In the genomic region with DNA sequence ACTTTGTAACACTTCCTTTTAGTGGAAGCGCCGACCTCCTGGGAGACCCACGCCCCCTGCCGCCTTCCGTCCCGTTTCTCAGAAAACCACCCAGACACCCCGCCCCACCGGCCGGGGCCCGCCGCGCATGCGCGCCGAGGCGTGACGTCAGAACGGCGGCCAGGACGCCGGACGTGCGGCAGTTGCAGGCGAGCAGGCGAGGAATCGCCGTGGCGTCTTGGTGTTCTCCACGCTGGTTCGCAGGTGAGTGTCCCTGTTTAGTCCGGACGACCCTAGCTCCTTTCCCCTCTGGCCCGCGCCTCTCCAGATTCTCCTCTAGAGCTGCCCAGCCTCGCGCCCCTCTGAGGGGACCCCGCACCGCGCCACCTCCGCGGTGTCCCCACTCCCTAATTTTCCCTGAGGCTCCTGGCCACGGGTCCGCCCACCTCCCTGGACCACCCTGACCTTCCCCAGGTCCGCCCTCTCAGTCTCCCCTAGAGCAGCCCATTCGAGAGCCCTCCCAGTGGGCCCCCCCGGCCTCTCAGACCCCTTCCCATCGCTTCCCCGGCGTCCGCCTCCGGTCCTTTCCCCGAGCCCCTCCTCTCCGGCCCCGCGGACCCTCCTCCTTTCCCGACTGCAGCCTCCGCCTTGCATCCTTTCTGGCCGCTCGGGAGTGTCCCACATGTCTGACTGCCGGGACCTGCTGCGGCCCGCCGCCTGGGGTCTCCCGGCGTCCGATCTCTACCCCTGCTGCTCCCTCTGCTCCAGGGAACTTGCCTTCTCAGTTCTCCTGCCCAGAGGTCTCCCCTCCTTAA, we compare ENCODE assay signal across 8 cellular contexts. TPM values are rescaled to one million over a fixed set of nuclear protein-coding genes. Genes with fewer than 3 reads are reported as not detected.
DNase-seq lines count a peak whose midpoint lies in the region; TF ChIP-seq lines count a peak whose summit lies in the region.

A gene with protein sequence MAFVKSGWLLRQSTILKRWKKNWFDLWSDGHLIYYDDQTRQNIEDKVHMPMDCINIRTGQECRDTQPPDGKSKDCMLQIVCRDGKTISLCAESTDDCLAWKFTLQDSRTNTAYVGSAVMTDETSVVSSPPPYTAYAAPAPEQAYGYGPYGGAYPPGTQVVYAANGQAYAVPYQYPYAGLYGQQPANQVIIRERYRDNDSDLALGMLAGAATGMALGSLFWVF (plus strand): TSS at position 181 of the 794 bp plus-strand sequence. CDS start 15,606 bp downstream, outside the sequence.

- no peaks in the 10 kb centered on the region for H3K9me3 Mint-ChIP-seq in activated naive CD4-positive, alpha-beta T cell treated with anti-CD3 and anti-CD28 coated beads, Interleukin-2, amount 10 ng/mL, durations not matched to agents 7 days and 5 days

- peak; percentile 54 for TF ChIP-seq POLR2A in testis (IDR thresholded peaks at IDR 0.05)

- H3K4me3 ChIP-seq in SK-N-MC (peak within 1 kb of the TSS; percentile 91), osteoblast (ENCODE audit: insufficient read depth, low read length) (peak within 1 kb of the TSS; percentile 98), testis (peak within 1 kb of the TSS; percentile 74 to 93)

- CTCF ChIA-PET in activated naive CD4-positive, alpha-beta T cell treated with anti-CD3 and anti-CD28 coated beads, Interleukin-2, amount 10 ng/mL, durations not matched to agents 7 days and 5 days (lab: Charles Lee), result no interaction called here

- H3K27ac ChIP-seq in SK-N-MC, result peak within 1 kb of the TSS; percentile 89
- peak within 1 kb of the TSS; percentile 95 for H3K27ac ChIP-seq in osteoblast (ENCODE audit: low read depth, low read length)
- H3K27ac ChIP-seq in testis, result peak within 1 kb of the TSS; percentile 82 to 94

- no peaks in the 10 kb centered on the region for H3K9me3 ChIP-seq in SK-N-MC (ENCODE audit: low read depth, low read length)
- no peaks in the 10 kb centered on the region for H3K9me3 ChIP-seq in osteoblast (ENCODE audit: low read depth, low read length)
- H3K9me3 ChIP-seq in testis, result no peaks in the 10 kb centered on the region

- no peaks in the 10 kb centered on the region for H3K27me3 Mint-ChIP-seq in activated naive CD4-positive, alpha-beta T cell treated with anti-CD3 and anti-CD28 coated beads, Interleukin-2, amount 10 ng/mL, durations not matched to agents 7 days and 5 days

- H3K4me1 ChIP-seq in osteoblast (ENCODE audit: insufficient read depth, low read length) (peaks cover 21% of the 10 kb centered on the region), testis (peaks cover 20% of the 10 kb centered on the region)

- no peaks in the 10 kb centered on the region for H3K27me3 ChIP-seq in osteoblast (ENCODE audit: insufficient read depth, low read length)
- H3K27me3 ChIP-seq in testis, result no peaks in the 10 kb centered on the region

- H3K4me3 Mint-ChIP-seq in activated naive CD4-positive, alpha-beta T cell treated with anti-CD3 and anti-CD28 coated beads, Interleukin-2, amount 10 ng/mL, durations not matched to agents 7 days and 5 days, result peak within 1 kb of the TSS; percentile 88

- TF ChIP-seq CTCF in LNCAP (IDR thresholded peaks at IDR 0.05) (0 out of 2 replicates have a peak, but pooled peaks have one; percentile 28), osteoblast (IDR thresholded peaks at IDR 0.05; ENCODE audit: extremely low read depth, low read depth, low read length) (no peak), testis (IDR thresholded peaks at IDR 0.05) (peak in 1 of 3 experiments; percentile 36)

- H3K9ac ChIP-seq in SK-N-MC (ENCODE audit: insufficient read length), result peak within 1 kb of the TSS; percentile 91

- peaks cover 56% of the 10 kb centered on the region for H3K4me1 Mint-ChIP-seq in activated naive CD4-positive, alpha-beta T cell treated with anti-CD3 and anti-CD28 coated beads, Interleukin-2, amount 10 ng/mL, durations not matched to agents 7 days and 5 days

- peak; percentile 99 for DNase-seq in GM03348 (ENCODE audit: low spot score)
- DNase-seq in GOT3 (lab: John Stamatoyannopoulos, UW), result peak; percentile 72
- no peak for DNase-seq in SK-N-MC (ENCODE audit: low read depth, low spot score)
- DNase-seq in activated naive CD4-positive, alpha-beta T cell treated with anti-CD3 and anti-CD28 coated beads, Interleukin-2, amount 10 ng/mL, durations not matched to agents 7 days and 5 days, result peak; percentile 94
- peak; percentile 88 for DNase-seq in globus pallidus (ENCODE audit: low spot score)
- DNase-seq in osteoblast (ENCODE audit: insufficient read length, low spot score, missing footprints), result peak; percentile 97
- peak; percentile 94 for DNase-seq in testis

- H3K36me3 Mint-ChIP-seq in activated naive CD4-positive, alpha-beta T cell treated with anti-CD3 and anti-CD28 coated beads, Interleukin-2, amount 10 ng/mL, durations not matched to agents 7 days and 5 days, result peaks cover 20% of the 10 kb centered on the region

- H2AFZ ChIP-seq in osteoblast (ENCODE audit: low read length), result peak within 1 kb of the TSS; percentile 75

- intact Hi-C loops in testis (cut with DNase I; ENCODE audit: low total_unique reads), result no loop called here

- WGBS in testis, 2 donors, result 1 to 2% methylated on average over 38 to 66 of the region's 66 CpGs

- H3K36me3 ChIP-seq in SK-N-MC (ENCODE audit: insufficient read depth, low read length) (peaks cover 6% of the 10 kb centered on the region; the same call in 1 of the 2 replicates), osteoblast (ENCODE audit: insufficient read depth, low read length) (no peaks in the 10 kb centered on the region), testis (ENCODE audit: low read depth, missing control alignments) (no peaks in the 10 kb centered on the region)

- peak within 1 kb of the TSS; percentile 99 for H3K27ac Mint-ChIP-seq in activated naive CD4-positive, alpha-beta T cell treated with anti-CD3 and anti-CD28 coated beads, Interleukin-2, amount 10 ng/mL, durations not matched to agents 7 days and 5 days

- H3K79me2 ChIP-seq in osteoblast (ENCODE audit: insufficient read depth, low read length), result peaks cover 53% of the 10 kb centered on the region

- peaks cover 20% of the 10 kb centered on the region for H4K20me1 ChIP-seq in osteoblast (ENCODE audit: insufficient read depth, low read length)

- peak within 1 kb of the TSS; percentile 91 for H3K4me2 ChIP-seq in osteoblast (ENCODE audit: insufficient read depth, low read length)

RNA-seq across cellular contexts. Expression of the gene that starts here (rescaled TPM):
- total RNA-seq in osteoblast (63.9 and 79.3 TPM in 2 replicates), testis (100 to 1,000 TPM; 109 to 126 TPM)
- 86.5 TPM for polyA plus RNA-seq in testis (ENCODE audit: insufficient read depth, low read depth, low replicate concordance)
